ENCODE assay signal across 1 cellular context in the genomic region with DNA sequence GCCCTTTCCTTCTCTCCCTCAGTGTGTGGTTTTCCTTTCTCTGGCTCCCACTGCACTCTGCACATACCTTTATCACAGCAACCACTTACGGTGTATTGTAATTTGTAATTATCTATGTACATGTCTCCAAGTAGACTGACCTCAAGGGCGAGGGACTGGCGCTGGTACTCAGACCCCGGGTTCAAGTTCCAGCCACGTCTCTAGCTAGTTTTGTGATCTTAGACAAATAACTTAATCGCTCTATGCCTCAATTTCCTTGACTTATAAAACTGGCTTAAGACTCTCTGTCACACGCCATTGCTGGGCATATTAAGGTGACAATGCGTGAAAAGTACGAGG.
TF ChIP-seq lines count a peak whose summit lies in the region.

No MANE protein-coding gene starts in this region.

TF ChIP-seq in A549, 52 proteins besides CTCF, POLR2A, EP300 and RAD21 (continued from another document):
- TF ChIP-seq, protein P1, sequence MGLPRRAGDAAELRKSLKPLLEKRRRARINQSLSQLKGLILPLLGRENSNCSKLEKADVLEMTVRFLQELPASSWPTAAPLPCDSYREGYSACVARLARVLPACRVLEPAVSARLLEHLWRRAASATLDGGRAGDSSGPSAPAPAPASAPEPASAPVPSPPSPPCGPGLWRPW (IDR thresholded peaks at IDR 0.05): no peak
- TF ChIP-seq CEBPB (IDR thresholded peaks at IDR 0.05): no peak
- no peak for TF ChIP-seq BHLHE40 (IDR thresholded peaks at IDR 0.05; ENCODE audit: low read depth, low read length)
- TF ChIP-seq RCOR1 (IDR thresholded peaks at IDR 0.05; ENCODE audit: low read depth, low read length): no peak
- TF ChIP-seq, protein P2, sequence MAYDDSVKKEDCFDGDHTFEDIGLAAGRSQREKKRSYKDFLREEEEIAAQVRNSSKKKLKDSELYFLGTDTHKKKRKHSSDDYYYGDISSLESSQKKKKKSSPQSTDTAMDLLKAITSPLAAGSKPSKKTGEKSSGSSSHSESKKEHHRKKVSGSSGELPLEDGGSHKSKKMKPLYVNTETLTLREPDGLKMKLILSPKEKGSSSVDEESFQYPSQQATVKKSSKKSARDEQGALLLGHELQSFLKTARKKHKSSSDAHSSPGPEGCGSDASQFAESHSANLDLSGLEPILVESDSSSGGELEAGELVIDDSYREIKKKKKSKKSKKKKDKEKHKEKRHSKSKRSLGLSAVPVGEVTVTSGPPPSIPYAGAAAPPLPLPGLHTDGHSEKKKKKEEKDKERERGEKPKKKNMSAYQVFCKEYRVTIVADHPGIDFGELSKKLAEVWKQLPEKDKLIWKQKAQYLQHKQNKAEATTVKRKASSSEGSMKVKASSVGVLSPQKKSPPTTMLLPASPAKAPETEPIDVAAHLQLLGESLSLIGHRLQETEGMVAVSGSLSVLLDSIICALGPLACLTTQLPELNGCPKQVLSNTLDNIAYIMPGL (CRISPR knock-in tag; IDR thresholded peaks at IDR 0.05; ENCODE audit: borderline replicate concordance): no peak
- TF ChIP-seq GATA3 (IDR thresholded peaks at IDR 0.05; ENCODE audit: borderline replicate concordance): no peak
- TF ChIP-seq, protein P3, sequence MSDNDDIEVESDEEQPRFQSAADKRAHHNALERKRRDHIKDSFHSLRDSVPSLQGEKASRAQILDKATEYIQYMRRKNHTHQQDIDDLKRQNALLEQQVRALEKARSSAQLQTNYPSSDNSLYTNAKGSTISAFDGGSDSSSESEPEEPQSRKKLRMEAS (IDR thresholded peaks at IDR 0.05): no peak
- TF ChIP-seq NR3C1 (IDR thresholded peaks at IDR 0.05): no peak
- TF ChIP-seq HEYL (CRISPR knock-in tag; IDR thresholded peaks at IDR 0.05): no peak
